Comparison of ENCODE assay signal across 9 cellular contexts in genomic region chr1:205013683-205014367, GRCh38. TPM values are rescaled to one million over a fixed set of nuclear protein-coding genes. Genes with fewer than 3 reads are reported as not detected.
A peak's percentile ranks its signal among the peaks of the same experiment; 100 is the strongest.
DNase-seq lines count a peak whose midpoint lies in the region; ATAC-seq and TF ChIP-seq lines count a peak whose summit lies in the region.
"Had no signal": no experiment of that assay in that cellular context is flagged by ENCODE, and none has a peak within 500 bp of the region (broad histone marks: within the 10 kb centered on the region; RNA-seq: fewer than 3 reads in every experiment).

No MANE protein-coding gene starts in this region.

- H2AFZ ChIP-seq in hepatocyte: no peak overlapping the region

- H4K20me1 ChIP-seq in hepatocyte (ENCODE audit: insufficient read depth, poor library complexity, severe bottlenecking): no peaks in the 10 kb centered on the region

- peak; percentile 60 for DNase-seq in NCI-H1436 (lab: John Stamatoyannopoulos, UW)
- no peak for DNase-seq in NCI-H1436 treated with DMSO at 0.1 percent for 48 hours (lab: John Stamatoyannopoulos, UW)
- DNase-seq in hepatocyte (ENCODE audit: low spot score): peak; percentile 40
- DNase-seq in ureter (ENCODE audit: low spot score): peak; percentile 53
- DNase-seq in COLO668 (lab: John Stamatoyannopoulos, UW; ENCODE audit: unreplicated experiment): no peak
- DNase-seq in natural killer cell: no peak
- DNase-seq in GM19240 (ENCODE audit: insufficient read length, low spot score): no peak
- DNase-seq: KG1 had no signal

- no peak overlapping the region for H3K27ac Mint-ChIP-seq in natural killer cell

- H3K36me3 ChIP-seq in hepatocyte (replicated peaks; ENCODE audit: insufficient read depth, low read depth): no peaks in the 10 kb centered on the region

- no peaks in the 10 kb centered on the region for H3K79me2 ChIP-seq in hepatocyte

- intact Hi-C loops in natural killer cell (cut with micrococcal nuclease): no loop called here

- H3K4me1 Mint-ChIP-seq in natural killer cell: no peaks in the 10 kb centered on the region

- no peak for ATAC-seq in natural killer cell

- H3K27ac ChIP-seq in VCaP (peak overlapping the region; percentile 93), hepatocyte (no peak overlapping the region)

- H3K4me2 ChIP-seq in hepatocyte: no peak overlapping the region

- no peak overlapping the region for H3K4me3 Mint-ChIP-seq in natural killer cell

- 76% methylated on average over 6 of the region's 6 CpGs for WGBS in hepatocyte (ENCODE audit: low lambda C conversion rate, missing lambda C conversion rate)

- no peaks in the 10 kb centered on the region for H3K36me3 Mint-ChIP-seq in natural killer cell

- peaks cover 4% of the 10 kb centered on the region for H3K4me1 ChIP-seq in hepatocyte (ENCODE audit: insufficient read depth)

- no peaks in the 10 kb centered on the region for H3K9me2 ChIP-seq in hepatocyte (replicated peaks; ENCODE audit: insufficient read depth)

- no peaks in the 10 kb centered on the region for H3K9me3 ChIP-seq in hepatocyte (ENCODE audit: low read depth)

- H3K9me3 Mint-ChIP-seq in natural killer cell: no peaks in the 10 kb centered on the region

- H3K4me3 ChIP-seq in hepatocyte: no peak overlapping the region

- TF ChIP-seq CTCF in VCaP (conservative IDR thresholded peaks at IDR 0.05): no peak
- no peak for TF ChIP-seq CTCF in hepatocyte (IDR thresholded peaks at IDR 0.05; ENCODE audit: poor library complexity)
- no peak for TF ChIP-seq CTCF in natural killer cell (IDR thresholded peaks at IDR 0.05)

- H3K27me3 ChIP-seq in hepatocyte: peaks cover 7% of the 10 kb centered on the region

- H3K27me3 Mint-ChIP-seq in natural killer cell (ENCODE audit: low read depth in 2 of 2): no peaks in the 10 kb centered on the region

RNA-seq across cellular contexts. Expression of gene CNTN2, which starts 29.2 kb away (rescaled TPM):
- total RNA-seq in hepatocyte (0.36 and 9.7 TPM in 2 replicates), ureter (0.42 TPM), natural killer cell (not detected)
- 0.49 TPM in 1 of 2 replicates, not detected in the other for polyA plus RNA-seq in hepatocyte

Comparison
In these comparisons a context has a peak if more than half of its experiments do, and no peak if none do; other contexts are left out.
1. DNase-seq: peak in NCI-H1436 (single experiment), hepatocyte (single experiment) and ureter (single experiment); none in NCI-H1436 treated with DMSO at 0.1 percent for 48 hours (single experiment), COLO668 (single experiment), natural killer cell (single experiment) and GM19240 (single experiment).